ENCODE assay signal across 12 cellular contexts in the genomic region with DNA sequence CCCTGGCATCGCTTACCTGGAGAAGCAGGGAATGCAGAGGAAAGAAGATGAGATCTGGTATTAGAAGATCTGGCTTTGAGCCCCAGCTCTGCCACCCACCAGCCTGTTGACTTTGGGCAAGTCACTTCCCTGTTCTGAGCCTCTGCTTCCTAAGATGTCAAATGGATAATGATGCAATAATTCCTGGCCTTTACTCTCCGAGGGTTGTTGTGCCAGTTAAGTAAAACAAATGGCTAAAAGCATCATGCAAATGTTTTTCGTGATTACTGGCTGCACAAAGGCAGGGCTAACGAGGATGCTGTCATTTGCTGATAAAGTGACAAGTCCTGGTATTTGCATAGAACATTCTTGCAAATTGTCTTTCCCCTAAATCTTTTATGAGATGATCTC. TPM values are rescaled to one million over a fixed set of nuclear protein-coding genes. Genes with fewer than 3 reads are reported as not detected.
A peak's percentile ranks its signal among the peaks of the same experiment; 100 is the strongest.
DNase-seq lines count a peak whose midpoint lies in the region; ATAC-seq and TF ChIP-seq lines count a peak whose summit lies in the region.
"Had no signal": no experiment of that assay in that cellular context is flagged by ENCODE, and none has a peak within 500 bp of the region (broad histone marks: within the 10 kb centered on the region; RNA-seq: fewer than 3 reads in every experiment).

No MANE protein-coding gene starts in this region.

- TF ChIP-seq POLR2A in erythroblast (IDR thresholded peaks at IDR 0.05; ENCODE audit: low read length), result no peak

- no peaks in the 10 kb centered on the region for H3K36me3 Mint-ChIP-seq in activated naive CD4-positive, alpha-beta T cell treated with anti-CD3 and anti-CD28 coated beads, Interleukin-2, amount 50 U/mL, for 24 hours
- peaks cover 2% of the 10 kb centered on the region for H3K36me3 Mint-ChIP-seq in T-helper 17 cell (ENCODE audit: low read depth)

- H3K9me3 Mint-ChIP-seq in activated naive CD4-positive, alpha-beta T cell treated with anti-CD3 and anti-CD28 coated beads, Interleukin-2, amount 50 U/mL, for 24 hours, result no peaks in the 10 kb centered on the region

- H3K27ac Mint-ChIP-seq in activated naive CD4-positive, alpha-beta T cell treated with anti-CD3 and anti-CD28 coated beads, Interleukin-2, amount 50 U/mL, for 24 hours, result peak overlapping the region; percentile 9
- H3K27ac Mint-ChIP-seq in T-helper 17 cell, result no peak overlapping the region

- H3K4me1 ChIP-seq in upper lobe of right lung, result peaks cover 23% of the 10 kb centered on the region
- H3K4me1 ChIP-seq: HAP-1 had no signal

- no peak overlapping the region for H3K27ac ChIP-seq in upper lobe of right lung

- H3K36me3 ChIP-seq in upper lobe of right lung, result peaks cover 8% of the 10 kb centered on the region
- H3K36me3 ChIP-seq: ovary had no signal

- intact Hi-C loops in upper lobe of right lung (cut with DNase I), result no loop called here

- peaks cover 38% of the 10 kb centered on the region for H3K4me1 Mint-ChIP-seq in activated naive CD4-positive, alpha-beta T cell treated with anti-CD3 and anti-CD28 coated beads, Interleukin-2, amount 50 U/mL, for 24 hours
- H3K4me1 Mint-ChIP-seq in T-helper 17 cell, result peaks cover 34% of the 10 kb centered on the region

- H3K27me3 ChIP-seq in upper lobe of right lung, result no peaks in the 10 kb centered on the region
- H3K27me3 ChIP-seq: ovary had no signal

- no peak for ATAC-seq in T-helper 17 cell
- ATAC-seq in upper lobe of right lung, result peak; percentile 30
- ATAC-seq in HG02840 (IDR thresholded peaks at IDR 0.05; ENCODE audit: low FRiP score, unreplicated experiment), result no peak

- no peaks in the 10 kb centered on the region for H3K27me3 Mint-ChIP-seq in activated naive CD4-positive, alpha-beta T cell treated with anti-CD3 and anti-CD28 coated beads, Interleukin-2, amount 50 U/mL, for 24 hours
- no peaks in the 10 kb centered on the region for H3K27me3 Mint-ChIP-seq in T-helper 17 cell

- no peak for TF ChIP-seq CTCF in upper lobe of right lung (IDR thresholded peaks at IDR 0.05)

- H3K4me3 Mint-ChIP-seq in activated naive CD4-positive, alpha-beta T cell treated with anti-CD3 and anti-CD28 coated beads, Interleukin-2, amount 50 U/mL, for 24 hours, result peak overlapping the region; percentile 92
- peak overlapping the region; percentile 99 for H3K4me3 Mint-ChIP-seq in T-helper 17 cell

- peak overlapping the region; percentile 81 for H3K4me3 ChIP-seq in upper lobe of right lung

- DNase-seq in activated naive CD4-positive, alpha-beta T cell treated with Interleukin-2 at 50 U/mL for 16 hours, result no peak
- no peak for DNase-seq in T-helper 17 cell
- peak; percentile 20 to 24 for DNase-seq in erythroblast (lab: John Stamatoyannopoulos, UW)
- no peak for DNase-seq in upper lobe of right lung
- no peak for DNase-seq in stimulated activated CD4-positive, alpha-beta T cell treated with anti-CD3 and anti-CD28 coated beads, Interleukin-2, amount 100 ng/mL, for 24 hours
- DNase-seq in RKO (ENCODE audit: low spot score), result no peak
- DNase-seq: activated CD4-positive, alpha-beta T cell treated with anti-CD3 and anti-CD28 coated beads, Interleukin-2, amount 50 U/mL, for 1 hour; NCI-H524; ovary had no signal

- no peaks in the 10 kb centered on the region for H3K9me3 ChIP-seq in T-helper 17 cell (ENCODE audit: control insufficient read depth, low read length, poor library complexity, severe bottlenecking)
- no peaks in the 10 kb centered on the region for H3K9me3 ChIP-seq in upper lobe of right lung
- H3K9me3 ChIP-seq: HAP-1, ovary had no signal

RNA-seq across cellular contexts. Expression of a gene that starts 1.3 kb away (rescaled TPM):
- total RNA-seq in T-helper 17 cell, result 10 to 100 TPM; 12.2 to 14.1 TPM
- total RNA-seq in upper lobe of right lung, result 5.6 TPM

RNA-seq across cellular contexts. Expression of a gene that starts 10.1 kb away (rescaled TPM):
- 100 to 1,000 TPM; 262 to 283 TPM for total RNA-seq in T-helper 17 cell
- 184 TPM for total RNA-seq in upper lobe of right lung

RNA-seq across cellular contexts. Expression of a gene that starts 39.5 kb away (rescaled TPM):
- total RNA-seq in T-helper 17 cell (10 to 100 TPM; 39.9 to 46.3 TPM), upper lobe of right lung (32.2 TPM)

Comparison
In these comparisons a context has a peak if more than half of its experiments do, and no peak if none do; other contexts are left out.
1. DNase-seq: peak in erythroblast (2 of 2); none in activated naive CD4-positive, alpha-beta T cell treated with Interleukin-2 at 50 U/mL for 16 hours (single experiment), T-helper 17 cell (0 of 3), upper lobe of right lung (single experiment), stimulated activated CD4-positive, alpha-beta T cell treated with anti-CD3 and anti-CD28 coated beads, Interleukin-2, amount 100 ng/mL, for 24 hours (0 of 2) and RKO (single experiment).